ENCODE assay signal across 13 cellular contexts in the genomic region with DNA sequence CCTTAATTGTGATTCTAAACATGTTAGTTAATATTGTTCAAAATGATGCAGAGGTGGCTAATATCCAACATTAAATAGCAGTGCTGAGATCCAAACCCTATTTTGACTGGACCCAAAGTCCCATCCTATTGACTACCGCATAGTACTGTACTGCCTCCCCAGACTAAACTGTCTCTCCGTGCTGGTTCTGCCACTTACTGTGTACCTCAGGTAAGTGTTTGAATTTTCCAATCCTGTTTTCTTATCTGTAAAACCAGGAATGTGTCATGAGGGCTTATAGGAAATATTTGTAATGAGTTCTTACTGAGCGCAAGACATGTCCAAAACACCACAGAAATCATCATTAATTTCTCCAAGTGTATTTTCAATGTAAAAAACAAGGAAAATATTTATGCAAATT.
DNase-seq lines count a peak whose midpoint lies in the region; ATAC-seq and TF ChIP-seq lines count a peak whose summit lies in the region.
"Had no signal": no experiment of that assay in that cellular context is flagged by ENCODE, and none has a peak within 500 bp of the region (broad histone marks: within the 10 kb centered on the region; RNA-seq: fewer than 3 reads in every experiment).

No MANE protein-coding gene starts in this region.

- H2AFZ ChIP-seq in trophoblast cell (ENCODE audit: insufficient read depth, low read length, poor library complexity) (no peak overlapping the region), H9 (ENCODE audit: low read length) (no peak overlapping the region)

- no peak overlapping the region for H4K91ac ChIP-seq in trophoblast cell (ENCODE audit: low read depth, low read length)
- H4K91ac ChIP-seq in H9 (ENCODE audit: insufficient read length, low read depth, low read length), result no peak overlapping the region

- ATAC-seq in RWPE2 (ENCODE audit: low read depth) (no peak), lower lobe of right lung (peak; percentile 48 to 70), HG02885 (IDR thresholded peaks at IDR 0.05; ENCODE audit: poor library complexity, unreplicated experiment) (no peak)
- ATAC-seq: HCT116 had no signal

- WGBS in trophoblast cell (ENCODE audit: extremely low coverage, insufficient coverage, insufficient read length), result no CpG with 5 or more reads among the region's 3 CpGs
- WGBS in H9 (ENCODE audit: extremely low coverage, insufficient read length, low lambda C conversion rate), result no CpG with 5 or more reads among the region's 3 CpGs

- H2BK12ac ChIP-seq in trophoblast cell (ENCODE audit: low read length) (no peak overlapping the region), H9 (ENCODE audit: insufficient read length, low read depth, low read length) (no peak overlapping the region)

- intact Hi-C loops in Calu3 (cut with micrococcal nuclease; ENCODE audit: unreplicated experiment), result no loop called here
- intact Hi-C loops in lower lobe of right lung (cut with DNase I), result no loop called here

- H3K27ac Mint-ChIP-seq in Calu3 (ENCODE audit: unreplicated experiment) (peak overlapping the region; percentile 34), H9 (no peak overlapping the region; a peak in 1 of 7 replicates)
- H3K27ac Mint-ChIP-seq: CD14-positive monocyte; CD4-positive, alpha-beta memory T cell had no signal

- peaks cover 10% of the 10 kb centered on the region for H3K4me1 Mint-ChIP-seq in Calu3 (ENCODE audit: low read depth, unreplicated experiment)
- peaks cover 3 to 5% of the 10 kb centered on the region in 2 experiments; a peak in 2 of 4 replicates for H3K4me1 Mint-ChIP-seq in H9
- H3K4me1 Mint-ChIP-seq: CD4-positive, alpha-beta memory T cell had no signal

- H2AK5ac ChIP-seq in trophoblast cell (ENCODE audit: low read length), result no peak overlapping the region
- H2AK5ac ChIP-seq in H9 (ENCODE audit: insufficient read length, low read length), result no peak overlapping the region

- H2BK5ac ChIP-seq in trophoblast cell (ENCODE audit: low read depth, low read length, poor library complexity) (no peak overlapping the region), H9 (ENCODE audit: insufficient read length, low read length) (no peak overlapping the region)

- no peaks in the 10 kb centered on the region for H3K23me2 ChIP-seq in H9 (ENCODE audit: insufficient read length, low read depth, low read length, poor library complexity, severe bottlenecking)

- H3K27me3 ChIP-seq in RWPE2 (ENCODE audit: insufficient read depth, poor library complexity, severe bottlenecking) (no peaks in the 10 kb centered on the region), lower lobe of right lung (ENCODE audit: low read depth) (no peaks in the 10 kb centered on the region), trophoblast cell (ENCODE audit: insufficient read depth, low read length) (no peaks in the 10 kb centered on the region), SJCRH30 (no peaks in the 10 kb centered on the region), H9 (ENCODE audit: insufficient read depth, low read length) (no peaks in the 10 kb centered on the region)

- H3K4me3 Mint-ChIP-seq in Calu3 (ENCODE audit: low read depth, unreplicated experiment), result no peak overlapping the region
- no peak overlapping the region for H3K4me3 Mint-ChIP-seq in H9
- H3K4me3 Mint-ChIP-seq: CD14-positive monocyte; CD4-positive, alpha-beta memory T cell; HFFc6 had no signal

- H3K18ac ChIP-seq in trophoblast cell (ENCODE audit: low read length) (no peak overlapping the region), H9 (ENCODE audit: insufficient read length, low read depth, low read length) (no peak overlapping the region)

- CTCF ChIA-PET in Calu3 (lab: Charles Lee), result interaction anchor here (0.6 kb wide), 1 partner anchor 15 kb away, joined by 3 read pairs; no protein-coding TSS in a partner anchor

- H3K9me3 Mint-ChIP-seq in Calu3 (ENCODE audit: low read depth, unreplicated experiment), result no peaks in the 10 kb centered on the region
- no peaks in the 10 kb centered on the region for H3K9me3 Mint-ChIP-seq in H9
- H3K9me3 Mint-ChIP-seq: HFFc6 had no signal

- H3K4me3 ChIP-seq in RWPE2 (ENCODE audit: severe bottlenecking) (no peak overlapping the region), lower lobe of right lung (no peak overlapping the region), trophoblast cell (ENCODE audit: low read depth, low read length) (no peak overlapping the region), SJCRH30 (no peak overlapping the region)

- no peak overlapping the region for H3K56ac ChIP-seq in H9 (ENCODE audit: insufficient read length, low read depth, low read length)

- H3K79me2 ChIP-seq in trophoblast cell (ENCODE audit: control insufficient read depth, insufficient read depth, low read length, poor library complexity), result no peaks in the 10 kb centered on the region
- H3K79me2 ChIP-seq in H9 (ENCODE audit: insufficient read depth, low read length), result no peaks in the 10 kb centered on the region

- no TSS peak for BruUV-seq in Calu3 (replicated peaks; lab: Mats Ljungman, UMichigan)

- H3K14ac ChIP-seq in trophoblast cell (ENCODE audit: low read length) (no peak overlapping the region), H9 (ENCODE audit: insufficient read depth, low read length) (no peak overlapping the region)

- no peaks in the 10 kb centered on the region for H3K36me3 Mint-ChIP-seq in Calu3 (ENCODE audit: insufficient read depth, unreplicated experiment)
- H3K36me3 Mint-ChIP-seq in H9 (ENCODE audit: insufficient read depth in 1 of 3, low read depth in 3 of 3), result no peaks in the 10 kb centered on the region
- H3K36me3 Mint-ChIP-seq: CD14-positive monocyte; CD4-positive, alpha-beta memory T cell had no signal

- no peak overlapping the region for H4K5ac ChIP-seq in H9 (ENCODE audit: insufficient read length, low read depth, low read length)

- H3K4me2 ChIP-seq in trophoblast cell (ENCODE audit: low read length) (no peak overlapping the region), H9 (ENCODE audit: insufficient read depth, insufficient read length, low read length) (no peak overlapping the region)

- no peaks in the 10 kb centered on the region for H4K20me1 ChIP-seq in H9 (ENCODE audit: control insufficient read depth, insufficient read depth, insufficient read length)

- H2BK20ac ChIP-seq in H9 (ENCODE audit: low read depth, low read length, poor library complexity, severe bottlenecking), result no peak overlapping the region

- H3K27ac ChIP-seq in RWPE2 (ENCODE audit: poor library complexity, severe bottlenecking) (peak overlapping the region; percentile 90), lower lobe of right lung (no peak overlapping the region), trophoblast cell (ENCODE audit: low read depth, low read length) (no peak overlapping the region), SJCRH30 (no peak overlapping the region), H9 (ENCODE audit: insufficient read length, low read depth, low read length) (no peak overlapping the region)

- H2BK120ac ChIP-seq in trophoblast cell (ENCODE audit: insufficient read depth, low read length, poor library complexity), result no peak overlapping the region
- no peak overlapping the region for H2BK120ac ChIP-seq in H9 (ENCODE audit: low read depth, low read length, poor library complexity, severe bottlenecking)

- no peak overlapping the region for H4K12ac ChIP-seq in trophoblast cell (ENCODE audit: low read depth, low read length)

- H3T11ph ChIP-seq in H9 (ENCODE audit: low read length), result no peak overlapping the region

- H3K27me3 Mint-ChIP-seq in Calu3 (ENCODE audit: unreplicated experiment) (no peaks in the 10 kb centered on the region), H9 (ENCODE audit: low read depth) (no peaks in the 10 kb centered on the region)

- H3K79me1 ChIP-seq in trophoblast cell (ENCODE audit: low read length), result no peaks in the 10 kb centered on the region
- no peaks in the 10 kb centered on the region for H3K79me1 ChIP-seq in H9 (ENCODE audit: insufficient read depth, low read depth, low read length, poor library complexity, severe bottlenecking)

- no peaks in the 10 kb centered on the region for H3K36me3 ChIP-seq in RWPE2 (ENCODE audit: low read depth)
- H3K36me3 ChIP-seq in lower lobe of right lung, result no peaks in the 10 kb centered on the region
- no peaks in the 10 kb centered on the region for H3K36me3 ChIP-seq in trophoblast cell (ENCODE audit: control insufficient read depth in 1 of 2, insufficient read depth in 2 of 2, low read length in 2 of 2)
- H3K36me3 ChIP-seq in SJCRH30, result no peaks in the 10 kb centered on the region

- H3K9ac ChIP-seq in trophoblast cell (ENCODE audit: low read length), result no peak overlapping the region
- no peak overlapping the region for H3K9ac ChIP-seq in H9 (ENCODE audit: extremely low read depth, insufficient read length, low read length)

- H3K9me3 ChIP-seq in RWPE2 (ENCODE audit: severe bottlenecking) (no peaks in the 10 kb centered on the region), lower lobe of right lung (no peaks in the 10 kb centered on the region), trophoblast cell (ENCODE audit: insufficient read depth, low read depth, low read length) (no peaks in the 10 kb centered on the region), SJCRH30 (replicated peaks) (no peaks in the 10 kb centered on the region), H9 (ENCODE audit: control insufficient read depth, low read depth, low read length) (no peaks in the 10 kb centered on the region)

- H3K23ac ChIP-seq in trophoblast cell (ENCODE audit: low read length) (no peak overlapping the region), H9 (ENCODE audit: insufficient read length, low read depth, low read length) (no peak overlapping the region)

- no peak overlapping the region for H2BK15ac ChIP-seq in H9 (ENCODE audit: low read depth, low read length)

- H4K8ac ChIP-seq in trophoblast cell (ENCODE audit: low read depth, low read length) (no peak overlapping the region), H9 (replicated peaks; ENCODE audit: insufficient read length, low read depth, low read length) (no peak overlapping the region)

- H3K4ac ChIP-seq in trophoblast cell (ENCODE audit: low read depth, low read length) (no peak overlapping the region), H9 (ENCODE audit: low read depth, low read length) (no peak overlapping the region)

- TF ChIP-seq CTCF in Calu3 (IDR thresholded peaks at IDR 0.05; ENCODE audit: unreplicated experiment), result no peak
- TF ChIP-seq CTCF in RWPE2 (IDR thresholded peaks at IDR 0.05; ENCODE audit: poor library complexity, severe bottlenecking), result no peak
- no peak for TF ChIP-seq CTCF in lower lobe of right lung (IDR thresholded peaks at IDR 0.05)
- no peak for TF ChIP-seq CTCF in H9 (conservative IDR thresholded peaks at IDR 0.05)

- DNase-seq in Calu3 (no peak), RWPE2 (ENCODE audit: low spot score) (no peak), lower lobe of right lung (no peak), trophoblast cell (peak; percentile 2 to 75), SJCRH30 (no peak), H9 (no peak)
- DNase-seq: AML-193; CD4-positive, alpha-beta memory T cell; HFFc6; KG1 had no signal

- H3K4me1 ChIP-seq in RWPE2 (ENCODE audit: insufficient read depth, poor library complexity, severe bottlenecking) (peaks cover 15% of the 10 kb centered on the region), lower lobe of right lung (no peaks in the 10 kb centered on the region), trophoblast cell (ENCODE audit: control insufficient read depth in 1 of 2, insufficient read depth in 2 of 2, low read length in 2 of 2) (no peaks in the 10 kb centered on the region), SJCRH30 (no peaks in the 10 kb centered on the region), H9 (ENCODE audit: insufficient read depth, low read length) (no peaks in the 10 kb centered on the region; the same call in 1 of the 2 replicates)

Comparison
In these comparisons a context has a peak if more than half of its experiments do, and no peak if none do; other contexts are left out.
1. DNase-seq: peak in trophoblast cell (2 of 2); none in Calu3 (single experiment), RWPE2 (single experiment), lower lobe of right lung (single experiment), SJCRH30 (0 of 2) and H9 (single experiment).
2. ATAC-seq: peak in lower lobe of right lung (2 of 2); none in RWPE2 (single experiment) and HG02885 (single experiment).